ENCODE assay signal across 8 cellular contexts in the genomic region with DNA sequence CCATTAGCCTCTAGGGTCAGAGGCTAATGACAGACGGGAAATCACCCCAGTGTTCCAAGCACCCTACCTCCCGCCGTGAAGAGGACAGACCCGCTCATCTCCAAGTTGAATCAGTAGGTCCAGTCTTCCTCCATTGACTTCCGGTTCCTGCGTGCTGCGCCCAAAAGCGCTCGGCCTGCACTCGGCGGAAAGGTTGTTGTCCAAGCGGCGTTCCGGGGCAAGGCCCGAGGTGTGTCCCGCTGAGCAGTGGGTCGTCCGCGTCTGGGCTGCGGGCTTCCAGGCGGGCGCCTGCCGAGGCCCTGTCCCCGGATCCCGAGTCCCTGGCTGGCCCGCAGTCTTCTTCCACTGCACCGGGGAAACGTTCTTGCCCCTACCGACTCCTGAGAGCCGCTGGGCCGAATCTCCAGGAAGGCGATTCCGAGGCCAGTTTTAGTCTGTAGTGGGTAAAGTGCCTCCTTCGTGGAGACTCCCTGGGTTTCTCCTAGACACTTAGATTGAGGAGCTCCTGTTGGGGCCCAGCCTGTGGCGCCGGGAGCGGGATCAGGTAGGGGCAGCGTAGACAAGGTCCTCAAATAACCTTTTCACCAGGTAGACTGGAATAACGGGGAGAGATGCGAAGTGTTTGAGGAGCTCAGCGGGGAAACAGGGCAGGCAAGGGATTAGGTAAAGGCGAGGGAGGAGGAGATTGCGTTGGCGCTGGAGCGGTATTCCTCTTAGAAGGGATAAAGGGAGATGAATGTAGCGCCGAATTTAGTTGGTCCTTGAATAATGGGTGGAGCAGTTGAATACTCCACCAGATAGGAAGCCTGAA. TPM values are rescaled to one million over a fixed set of nuclear protein-coding genes. Genes with fewer than 3 reads are reported as not detected.
DNase-seq lines count a peak whose midpoint lies in the region; ATAC-seq and TF ChIP-seq lines count a peak whose summit lies in the region.

A gene with protein sequence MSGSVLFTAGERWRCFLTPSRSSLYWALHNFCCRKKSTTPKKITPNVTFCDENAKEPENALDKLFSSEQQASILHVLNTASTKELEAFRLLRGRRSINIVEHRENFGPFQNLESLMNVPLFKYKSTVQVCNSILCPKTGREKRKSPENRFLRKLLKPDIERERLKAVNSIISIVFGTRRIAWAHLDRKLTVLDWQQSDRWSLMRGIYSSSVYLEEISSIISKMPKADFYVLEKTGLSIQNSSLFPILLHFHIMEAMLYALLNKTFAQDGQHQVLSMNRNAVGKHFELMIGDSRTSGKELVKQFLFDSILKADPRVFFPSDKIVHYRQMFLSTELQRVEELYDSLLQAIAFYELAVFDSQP (minus strand): TSS at position 138 of the 811 bp plus-strand sequence. CDS start 40 bp downstream, at position 98.

- no peaks in the 10 kb centered on the region for H3K27me3 ChIP-seq in upper lobe of left lung

- TF ChIP-seq POLR2A in upper lobe of left lung (IDR thresholded peaks at IDR 0.05) = peak in 2 of 4 donors; percentile 73 to 84

- peaks cover 0 to 16% (median under 1%) of the 10 kb centered on the region in 4 donors for H3K36me3 ChIP-seq in upper lobe of left lung

- H3K27ac ChIP-seq in upper lobe of left lung = peak within 1 kb of the TSS; percentile 91 to 95 (median 94)

- peaks cover 11 to 25% (median 21%) of the 10 kb centered on the region in 4 donors for H3K4me1 ChIP-seq in upper lobe of left lung

- DNase-seq in NCI-H1436 (lab: John Stamatoyannopoulos, UW) (peak; percentile 87), amniotic stem cell (lab: John Stamatoyannopoulos, UW) (peak; percentile 87), left cardiac atrium (peak; percentile 92), posterior vena cava (ENCODE audit: low spot score) (peak; percentile 97), upper lobe of left lung (peak; percentile 92 to 94)

- no peaks in the 10 kb centered on the region for H3K27me3 Mint-ChIP-seq in T-helper 1 cell treated with Interleukin-12 subunit alpha and Interleukin-12 subunit beta and Interleukin-4 antibody, amounts not matched to agents 30 μg/mL and 1 μg/mL, for 36 hours (ENCODE audit: low read depth)

- peaks cover 21% of the 10 kb centered on the region for H3K36me3 Mint-ChIP-seq in T-helper 1 cell treated with Interleukin-12 subunit alpha and Interleukin-12 subunit beta and Interleukin-4 antibody, amounts not matched to agents 30 μg/mL and 1 μg/mL, for 36 hours (ENCODE audit: low read depth)

- H3K4me3 ChIP-seq in GM12875 (ENCODE audit: low read depth, low read length) (peak within 1 kb of the TSS; percentile 86), upper lobe of left lung (peak within 1 kb of the TSS; percentile 63 to 89 (median 76))

- no peak for TF ChIP-seq EP300 in upper lobe of left lung (IDR thresholded peaks at IDR 0.05)

- H3K9me3 Mint-ChIP-seq in T-helper 1 cell treated with Interleukin-12 subunit alpha and Interleukin-12 subunit beta and Interleukin-4 antibody, amounts not matched to agents 30 μg/mL and 1 μg/mL, for 36 hours = no peaks in the 10 kb centered on the region

- peaks cover 23% of the 10 kb centered on the region for H3K4me1 Mint-ChIP-seq in T-helper 1 cell treated with Interleukin-12 subunit alpha and Interleukin-12 subunit beta and Interleukin-4 antibody, amounts not matched to agents 30 μg/mL and 1 μg/mL, for 36 hours (ENCODE audit: low read depth)

- TF ChIP-seq CTCF in GM12875 (IDR thresholded peaks at IDR 0.05; ENCODE audit: borderline replicate concordance, insufficient read depth, low read depth, low read length) = no peak
- peak in 2 of 6 experiments; percentile 11 to 25 for TF ChIP-seq CTCF in upper lobe of left lung (IDR thresholded peaks at IDR 0.05)

- peak within 1 kb of the TSS; percentile 90 for H3K27ac Mint-ChIP-seq in T-helper 1 cell treated with Interleukin-12 subunit alpha and Interleukin-12 subunit beta and Interleukin-4 antibody, amounts not matched to agents 30 μg/mL and 1 μg/mL, for 36 hours

- ATAC-seq in HG02798 (IDR thresholded peaks at IDR 0.05; ENCODE audit: poor library complexity, unreplicated experiment) (peak; percentile 93), left cardiac atrium (peak; percentile 98 to 99), upper lobe of left lung (ENCODE audit: low FRiP score in 2 of 2) (peak; percentile 98 to 99)

- peak within 1 kb of the TSS; percentile 99 for H3K4me3 Mint-ChIP-seq in T-helper 1 cell treated with Interleukin-12 subunit alpha and Interleukin-12 subunit beta and Interleukin-4 antibody, amounts not matched to agents 30 μg/mL and 1 μg/mL, for 36 hours

- H3K9me3 ChIP-seq in upper lobe of left lung = no peaks in the 10 kb centered on the region

- intact Hi-C loops in left cardiac atrium (cut with DNase I) (no loop called here), posterior vena cava (cut with DNase I) (loop anchor here in 1 of 2 donors (10.0 kb wide), 1 partner anchor 308 kb away; no protein-coding TSS in a partner anchor)

- WGBS in upper lobe of left lung, 2 donors = 1 to 2% methylated on average over 23 to 37 of the region's 47 CpGs

RNA-seq across cellular contexts. Expression of the gene that starts here (rescaled TPM):
- total RNA-seq in left cardiac atrium = 10 to 100 TPM; 11.4 to 14.6 TPM
- 10 to 100 TPM; 15.1 to 15.8 TPM for total RNA-seq in posterior vena cava
- 10 to 100 TPM in 3 of 6 donors, 1 to 10 TPM in 3; 3.4 to 77.5 (median 9.2) TPM for total RNA-seq in upper lobe of left lung

Comparison
In these comparisons a context has a peak if more than half of its experiments do, and no peak if none do; other contexts are left out.
1. Peak in every context shown above with its lines: DNase-seq, ATAC-seq, H3K4me3 ChIP-seq and H3K27ac ChIP-seq.